28 cellular contexts compared by ENCODE assay signal in genomic region chr21:36959020-36959835, GRCh38. TPM values are rescaled to one million over a fixed set of nuclear protein-coding genes. Genes with fewer than 3 reads are reported as not detected.
DNase-seq lines count a peak whose midpoint lies in the region; ATAC-seq, FAIRE-seq and TF ChIP-seq lines count a peak whose summit lies in the region.
"Had no signal": no experiment of that assay in that cellular context is flagged by ENCODE, and none has a peak within 500 bp of the region (broad histone marks: within the 10 kb centered on the region; RNA-seq: fewer than 3 reads in every experiment).

No MANE protein-coding gene starts in this region.

- TF ChIP-seq CTCF in GM12865 (IDR thresholded peaks at IDR 0.05; ENCODE audit: insufficient read depth, low read depth, low read length, missing control alignments) (no peak), K562 (IDR thresholded peaks at IDR 0.05 in 2 of 3, conservative IDR thresholded peaks at IDR 0.05 in 1 of 3; ENCODE audit: insufficient read depth in 2 of 3, low read depth in 1 of 3, low read length in 3 of 3) (no peak), lower lobe of right lung (IDR thresholded peaks at IDR 0.05) (no peak), omental fat pad (IDR thresholded peaks at IDR 0.05) (no peak)

- POLR2A ChIA-PET in K562 (lab: Yijun Ruan, JAX) = interaction anchor here (0.8 to 1.2 kb wide), 2 partner anchors 10 to 13 kb away, joined by 3 to 4 read pairs; no protein-coding TSS in a partner anchor

- peak; percentile 19 for DNase-seq in GM12865 (ENCODE audit: low read depth)
- peak; percentile 48 for DNase-seq in Jurkat, Clone E6-1 (ENCODE audit: low read depth, low spot score)
- no peak for DNase-seq in K562 (ENCODE audit: extremely low read depth in 1 of 4, low spot score in 3 of 4)
- DNase-seq in lower lobe of right lung = no peak
- no peak for DNase-seq in 8988T
- no peak for DNase-seq in omental fat pad (ENCODE audit: low spot score)
- no peak for DNase-seq in activated naive CD4-positive, alpha-beta T cell treated with anti-CD3 and anti-CD28 coated beads, Interleukin-2, amount 50 U/mL, for 16 hours
- DNase-seq: activated CD4-positive, CD25-positive, alpha-beta regulatory T cell; activated CD8-positive, alpha-beta memory T cell treated with anti-CD3 and anti-CD28 coated beads, Interleukin-2, amount 50 U/mL, for 48 hours; activated CD8-positive, alpha-beta T cell treated with anti-CD3 and anti-CD28 coated beads for 36 hours; BE2C; CD8-positive, alpha-beta T cell; HCEC 1CT; immature natural killer cell; NCI-H1048; NCI-H1694; stimulated activated naive CD4-positive, alpha-beta T cell had no signal

- in situ Hi-C loops in K562 (cut with MboI) = no loop called here

- ATAC-seq in K562 (peak; percentile 56), lower lobe of right lung (peak; percentile 21 to 32), omental fat pad (ENCODE audit: low FRiP score) (no peak)
- ATAC-seq: activated CD8-positive, alpha-beta T cell treated with anti-CD3 and anti-CD28 coated beads for 36 hours; CD8-positive, alpha-beta T cell had no signal

- BruUV-seq in K562 (replicated peaks; lab: Mats Ljungman, UMichigan) = no TSS peak

- no peaks in the 10 kb centered on the region for H3K9me1 ChIP-seq in K562 (ENCODE audit: control insufficient read depth, insufficient read depth, low read length)

- H3K9me3 ChIP-seq in K562 (replicated peaks; ENCODE audit: control insufficient read depth, insufficient read depth, low read depth, low read length) (no peaks in the 10 kb centered on the region), lower lobe of right lung (no peaks in the 10 kb centered on the region)
- H3K9me3 ChIP-seq: BE2C, breast epithelium had no signal

- H3K4me1 ChIP-seq in K562 (replicated peaks in 1 of 2; ENCODE audit: control insufficient read depth in 2 of 2, insufficient read depth in 2 of 2, low read length in 2 of 2) (peaks cover 12 to 14% of the 10 kb centered on the region in 2 experiments; a peak in 4 of 5 replicates), lower lobe of right lung (no peaks in the 10 kb centered on the region)
- H3K4me1 ChIP-seq: BE2C, breast epithelium had no signal

- TF ChIP-seq POLR2A in K562 (conservative IDR thresholded peaks at IDR 0.05) = no peak

- TF ChIP-seq EP300 in K562 (IDR thresholded peaks at IDR 0.05; ENCODE audit: low read length) = no peak

- H2AFZ ChIP-seq in K562 (ENCODE audit: low read depth, low read length) = no peak overlapping the region
- H2AFZ ChIP-seq: hepatocyte had no signal

- intact Hi-C loops in K562 (cut with micrococcal nuclease) (no loop called here), lower lobe of right lung (cut with DNase I) (no loop called here)

- FAIRE-seq in K562 (lab: Jason Lieb, UNC) = no peak
- FAIRE-seq: GM18507, urothelium cell line had no signal

- H3K27ac ChIP-seq in K562 (ENCODE audit: extremely low read depth, low read depth, low read length) (no peak overlapping the region; the same call in 2 of the 3 replicates), lower lobe of right lung (no peak overlapping the region)
- H3K27ac ChIP-seq: breast epithelium, hepatocyte, SK-N-MC had no signal

- no peaks in the 10 kb centered on the region for H4K20me1 ChIP-seq in K562 (replicated peaks; ENCODE audit: control insufficient read depth, insufficient read depth, low read length)

- no peak overlapping the region for H3K4me3 ChIP-seq in GM12865 (ENCODE audit: low read depth, low read length)
- H3K4me3 ChIP-seq in Jurkat, Clone E6-1 (ENCODE audit: low read length) = no peak overlapping the region
- no peak overlapping the region for H3K4me3 ChIP-seq in K562
- no peak overlapping the region for H3K4me3 ChIP-seq in lower lobe of right lung
- H3K4me3 ChIP-seq: breast epithelium, hepatocyte, SK-N-MC, smooth muscle cell had no signal

- H3K36me3 ChIP-seq in K562 (ENCODE audit: control insufficient read depth, insufficient read depth, low read length) (peaks cover 19% of the 10 kb centered on the region), lower lobe of right lung (peaks cover 18% of the 10 kb centered on the region)
- H3K36me3 ChIP-seq: BE2C, breast epithelium had no signal

- peaks cover 3% of the 10 kb centered on the region; the same call in 2 of the 3 replicates for H3K79me2 ChIP-seq in K562 (ENCODE audit: control insufficient read depth, insufficient read depth, low read length)
- H3K79me2 ChIP-seq: hepatocyte had no signal

- CTCF ChIA-PET in K562 (lab: Yijun Ruan, JAX; ENCODE audit: low intra/inter-chr PET ratio) = no interaction called here

- 95% methylated on average over 15 of the region's 17 CpGs for WGBS in K562 (ENCODE audit: insufficient coverage, low coverage, missing lambda C conversion rate)

- TF ChIP-seq RAD21 in K562 (CRISPR knock-in tag; conservative IDR thresholded peaks at IDR 0.05 in 1 of 2, IDR thresholded peaks at IDR 0.05 in 1 of 2) = no peak

- H3K9ac ChIP-seq in K562 (ENCODE audit: insufficient read depth in 1 of 2, low read depth in 2 of 2, low read length in 2 of 2) = peak overlapping the region in 1 of 2 experiments; percentile 59; a peak in 1 of 4 replicates

- H3K27me3 ChIP-seq in K562 (ENCODE audit: control insufficient read depth in 2 of 2, insufficient read depth in 2 of 2, low read length in 2 of 2) (no peaks in the 10 kb centered on the region), lower lobe of right lung (ENCODE audit: low read depth) (no peaks in the 10 kb centered on the region)
- H3K27me3 ChIP-seq: BE2C, breast epithelium, hepatocyte had no signal

- H3K4me2 ChIP-seq in K562 (ENCODE audit: insufficient read depth, low read length) = no peak overlapping the region
- H3K4me2 ChIP-seq: hepatocyte, smooth muscle cell had no signal

TF ChIP-seq in K562, 482 proteins besides CTCF, POLR2A, EP300 and RAD21:
- TF ChIP-seq RBFOX2 (IDR thresholded peaks at IDR 0.05; ENCODE audit: low read depth, low read length) (peak; percentile 52), HINFP (tag; conservative IDR thresholded peaks at IDR 0.05; ENCODE audit: low read depth) (no peak), SMAD1 (IDR thresholded peaks at IDR 0.05; ENCODE audit: low read depth, low read length, partially characterized antibody) (no peak), POLR2G (IDR thresholded peaks at IDR 0.05; ENCODE audit: low read depth, low read length) (peak; percentile 38)

RNA-seq across cellular contexts. Expression of gene HLCS, which starts 7.2 kb away (rescaled TPM):
- polyA plus RNA-seq in Jurkat, Clone E6-1 (2012; ENCODE audit: insufficient read depth, insufficient read length) = 13.7 TPM
- total RNA-seq in K562 (2011; cell fraction: chromatin; rRNA removed; ENCODE audit: low replicate concordance) = 102 and 136 TPM in 2 replicates
- 47.9 and 55.7 TPM in 2 replicates for total RNA-seq in K562 (2011; cell fraction: nucleolus; rRNA removed)
- 69.9 and 71.1 TPM in 2 replicates for total RNA-seq in K562 (2011; cell fraction: nucleoplasm; rRNA removed)
- 11.9 and 15.1 TPM in 2 replicates for total RNA-seq in K562 (2014; rRNA removed)
- 21.5 and 25.6 TPM in 2 replicates for total RNA-seq in K562 (2014; rRNA removed; fragmentation: Illumina TruSeq; extraction: Trizol)
- total RNA-seq in K562 (2015; rRNA removed; fragmentation: Illumina TruSeq; extraction: Trizol) = 17.5 and 18.5 TPM in 2 replicates
- total RNA-seq in K562 (2021) = 20.0 and 20.1 TPM in 2 replicates
- 17.5 and 21.4 TPM in 2 replicates for polyA plus RNA-seq in K562 (2011; rRNA removed)
- 11.0 and 15.7 TPM in 2 replicates for polyA plus RNA-seq in K562 (2011; cell fraction: cytosol; rRNA removed)
- 21.4 and 25.6 TPM in 2 replicates for polyA plus RNA-seq in K562 (2011; cell fraction: nucleus; rRNA removed)
- polyA plus RNA-seq in K562 (2012) = 13.6 and 26.9 TPM in 2 replicates
- 15.2 and 17.1 TPM in 2 replicates for polyA plus RNA-seq in K562 (2014; fragmentation: Illumina TruSeq; extraction: Trizol)
- 1 to 10 TPM; 3.0 to 3.6 TPM for polyA plus RNA-seq in K562 (2014; fragmentation: Nextera tagmentation; extraction: Ambion mirVana)
- polyA plus RNA-seq in K562 (2014; rRNA removed) = 9.8 and 13.3 TPM in 2 replicates
- 38.2 and 38.3 TPM in 2 replicates for polyA minus RNA-seq in K562 (2011; rRNA and poly(A)+ RNA removed)
- polyA minus RNA-seq in K562 (2011; cell fraction: cytosol; rRNA and poly(A)+ RNA removed) = 10.7 and 11.5 TPM in 2 replicates
- polyA minus RNA-seq in K562 (2011; cell fraction: nucleus; rRNA and poly(A)+ RNA removed) = 19.1 and 29.1 TPM in 2 replicates
- 17.1 TPM for total RNA-seq in lower lobe of right lung
- total RNA-seq in omental fat pad = 10 to 100 TPM; 14.3 to 19.3 (median 17.6) TPM

RNA-seq across cellular contexts. Expression of gene RIPPLY3, which starts 47.3 kb away (rescaled TPM):
- not detected for polyA plus RNA-seq in Jurkat, Clone E6-1 (2012; ENCODE audit: insufficient read depth, insufficient read length)
- total RNA-seq in K562 (2011; cell fraction: chromatin; rRNA removed; ENCODE audit: low replicate concordance) = not detected in 2 replicates
- not detected in 2 replicates for total RNA-seq in K562 (2011; cell fraction: nucleolus; rRNA removed)
- total RNA-seq in K562 (2011; cell fraction: nucleoplasm; rRNA removed) = not detected in 2 replicates
- total RNA-seq in K562 (2014; rRNA removed) (not detected in 2 replicates), K562 (2014; rRNA removed; fragmentation: Illumina TruSeq; extraction: Trizol) (not detected in 2 replicates), K562 (2015; rRNA removed; fragmentation: Illumina TruSeq; extraction: Trizol) (not detected in 2 replicates), K562 (2021) (not detected in 2 replicates), lower lobe of right lung (0.44 TPM), omental fat pad (not detected)
- polyA plus RNA-seq in K562 (2011; rRNA removed) (not detected in 2 replicates), K562 (2014; fragmentation: Illumina TruSeq; extraction: Trizol) (not detected in 2 replicates), K562 (2014; fragmentation: Nextera tagmentation; extraction: Ambion mirVana) (not detected), K562 (2014; rRNA removed) (not detected in 2 replicates)
- polyA plus RNA-seq in K562 (2011; cell fraction: cytosol; rRNA removed) = not detected in 2 replicates
- not detected in 2 replicates for polyA plus RNA-seq in K562 (2011; cell fraction: nucleus; rRNA removed)
- polyA plus RNA-seq in K562 (2012) = not detected in 2 replicates
- not detected in 2 replicates for polyA minus RNA-seq in K562 (2011; rRNA and poly(A)+ RNA removed)
- polyA minus RNA-seq in K562 (2011; cell fraction: cytosol; rRNA and poly(A)+ RNA removed) = not detected in 2 replicates
- not detected in 2 replicates for polyA minus RNA-seq in K562 (2011; cell fraction: nucleus; rRNA and poly(A)+ RNA removed)
- total RNA-seq: activated CD8-positive, alpha-beta T cell treated with anti-CD3 and anti-CD28 coated beads for 36 hours; CD8-positive, alpha-beta T cell; fibroblast of lung; myocyte; posterior vena cava; right cardiac atrium; smooth muscle cell; T-helper 1 cell treated with Interleukin-12 subunit alpha and Interleukin-12 subunit beta and Interleukin-4 antibody, amounts not matched to agents 30 ng/mL and 1 ng/mL, for 36 hours had no signal
- polyA plus RNA-seq: immature natural killer cell, right cardiac atrium, smooth muscle cell had no signal

Comparison
In these comparisons a context has a peak if more than half of its experiments do, and no peak if none do; other contexts are left out.
1. DNase-seq: peak in GM12865 (single experiment) and Jurkat, Clone E6-1 (single experiment); none in K562 (0 of 4), lower lobe of right lung (single experiment), 8988T (single experiment), omental fat pad (single experiment) and activated naive CD4-positive, alpha-beta T cell treated with anti-CD3 and anti-CD28 coated beads, Interleukin-2, amount 50 U/mL, for 16 hours (single experiment).